In genomic region chr10:102457591-102458150, GRCh38 we compare ENCODE assay signal across 23 cellular contexts. TPM values are rescaled to one million over a fixed set of nuclear protein-coding genes. Genes with fewer than 3 reads are reported as not detected.
DNase-seq lines count a peak whose midpoint lies in the region; ATAC-seq and TF ChIP-seq lines count a peak whose summit lies in the region.
"Had no signal": no experiment of that assay in that cellular context is flagged by ENCODE, and none has a peak within 500 bp of the region (broad histone marks: within the 10 kb centered on the region; RNA-seq: fewer than 3 reads in every experiment).

No MANE protein-coding gene starts in this region.

- H3K27ac Mint-ChIP-seq in WTC11 (peak overlapping the region; percentile 6; the same call in 1 of the 2 replicates), neural crest cell (ENCODE audit: unreplicated experiment) (no peak overlapping the region)
- H3K27ac Mint-ChIP-seq: activated CD8-positive, alpha-beta T cell treated with anti-CD3 and anti-CD28 coated beads for 36 hours; activated T-helper 2 cell treated with anti-CD3 and anti-CD28 coated beads, Interferon-gamma antibody, Interleukin-2, Interleukin-4, amounts not matched to agents 10 μg/mL and 5 μg/mL and 100 μg/mL, durations not matched to agents 14 hours and 24 hours and 36 hours had no signal

- H3K4me1 Mint-ChIP-seq in WTC11 (peaks cover 48% of the 10 kb centered on the region), neural crest cell (peaks cover 23% of the 10 kb centered on the region)

- H3K4me3 Mint-ChIP-seq in WTC11, result no peak overlapping the region
- H3K4me3 Mint-ChIP-seq in neural crest cell, result peak overlapping the region; percentile 3
- H3K4me3 Mint-ChIP-seq: activated CD8-positive, alpha-beta T cell treated with anti-CD3 and anti-CD28 coated beads for 36 hours; stimulated activated naive CD8-positive, alpha-beta T cell treated with anti-CD3 and anti-CD28 coated beads, Interleukin-15, Interleukin-2, amounts not matched to agents 100 ng/mL and 50 ng/mL, for 24 hours had no signal

- CTCF ChIA-PET in WTC11 (lab: Charles Lee), result no interaction called here

- ATAC-seq in WTC11, result no peak
- ATAC-seq in HG03378 (IDR thresholded peaks at IDR 0.05; ENCODE audit: unreplicated experiment), result no peak
- no peak for ATAC-seq in omental fat pad (ENCODE audit: low FRiP score)
- ATAC-seq: activated CD4-positive, CD25-positive, alpha-beta regulatory T cell treated with anti-CD3 and anti-CD28 coated beads, Interleukin-2, amount 50 U/mL, for 24 hours; activated CD8-positive, alpha-beta T cell treated with anti-CD3 and anti-CD28 coated beads for 36 hours had no signal

- TF ChIP-seq CTCF in WTC11 (IDR thresholded peaks at IDR 0.05) (no peak), neural crest cell (conservative IDR thresholded peaks at IDR 0.05) (no peak), omental fat pad (IDR thresholded peaks at IDR 0.05) (no peak)

- H3K27me3 Mint-ChIP-seq in WTC11 (ENCODE audit: low read depth), result peaks cover 2% of the 10 kb centered on the region; the same call in 1 of the 2 replicates
- H3K27me3 Mint-ChIP-seq in neural crest cell (ENCODE audit: low read depth), result peaks cover 12% of the 10 kb centered on the region
- H3K27me3 Mint-ChIP-seq: activated CD8-positive, alpha-beta T cell treated with anti-CD3 and anti-CD28 coated beads for 36 hours; naive B cell; stimulated activated naive CD8-positive, alpha-beta T cell treated with anti-CD3 and anti-CD28 coated beads, Interleukin-15, Interleukin-2, amounts not matched to agents 100 ng/mL and 50 ng/mL, for 24 hours had no signal

- DNase-seq in DMS 273 treated with DMSO at 0.1 percent for 48 hours (lab: John Stamatoyannopoulos, UW), result peak; percentile 89
- DNase-seq in NCI-H2171 (lab: John Stamatoyannopoulos, UW), result peak; percentile 81
- DNase-seq in WTC11 (ENCODE audit: low spot score), result no peak
- DNase-seq in neural crest cell (ENCODE audit: low read depth, low spot score), result no peak
- DNase-seq in kidney glomerular epithelial cell (lab: John Stamatoyannopoulos, UW), result no peak
- no peak for DNase-seq in omental fat pad (ENCODE audit: low spot score)
- DNase-seq: activated CD8-positive, alpha-beta T cell treated with anti-CD3 and anti-CD28 coated beads for 36 hours; KG1; left ventricle myocardium inferior; MG63; naive B cell; NCI-H1417 treated with DMSO at 0.1 percent for 48 hours; NCI-H526; SJCRH30; uterus had no signal

- POLR2A ChIA-PET in WTC11 (lab: Charles Lee), result no interaction called here

- H3K36me3 Mint-ChIP-seq in WTC11, result peaks cover 11% of the 10 kb centered on the region
- H3K36me3 Mint-ChIP-seq in neural crest cell (ENCODE audit: low read depth), result no peaks in the 10 kb centered on the region
- H3K36me3 Mint-ChIP-seq: naive B cell had no signal

- no peaks in the 10 kb centered on the region for H3K9me3 Mint-ChIP-seq in WTC11
- H3K9me3 Mint-ChIP-seq in neural crest cell, result no peaks in the 10 kb centered on the region
- H3K9me3 Mint-ChIP-seq: activated CD8-positive, alpha-beta T cell treated with anti-CD3 and anti-CD28 coated beads for 36 hours; activated T-helper 2 cell treated with anti-CD3 and anti-CD28 coated beads, Interferon-gamma antibody, Interleukin-2, Interleukin-4, amounts not matched to agents 10 μg/mL and 5 μg/mL and 100 μg/mL, durations not matched to agents 14 hours and 24 hours and 36 hours; stimulated activated naive CD8-positive, alpha-beta T cell treated with anti-CD3 and anti-CD28 coated beads, Interleukin-15, Interleukin-2, amounts not matched to agents 100 ng/mL and 50 ng/mL, for 24 hours had no signal

TF ChIP-seq in WTC11, 78 proteins besides CTCF, POLR2A, EP300 and RAD21:
- TF ChIP-seq ZNF423 (CRISPR knock-in tag; IDR thresholded peaks at IDR 0.05), result no peak
- no peak for TF ChIP-seq RORB (CRISPR knock-in tag; IDR thresholded peaks at IDR 0.05)
- TF ChIP-seq ZMAT4 (CRISPR knock-in tag; IDR thresholded peaks at IDR 0.05), result 0 out of 2 replicates have a peak, but pooled peaks have one; percentile 34

RNA-seq across cellular contexts. Expression of gene C10orf95, which starts 6.3 kb away (rescaled TPM):
- total RNA-seq in WTC11 (2021) (0.57 to 0.96 TPM (median 0.87 TPM) in 3 replicates), neural crest cell (0.21 and 0.27 TPM in 2 replicates), omental fat pad (under 1 TPM in 1 of 4 donors, not detected in 3; 0.84 TPM)
- total RNA-seq: activated T-helper 2 cell treated with anti-CD3 and anti-CD28 coated beads, Interferon-gamma antibody, Interleukin-2, Interleukin-4, amounts not matched to agents 10 μg/mL and 5 μg/mL and 100 μg/mL, durations not matched to agents 14 hours and 24 hours and 36 hours; glomerular endothelial cell; left ventricle myocardium inferior; osteoblast; skeletal muscle tissue had no signal

RNA-seq across cellular contexts. Expression of gene CUEDC2, which starts 25.3 kb away (rescaled TPM):
- total RNA-seq in WTC11 (2021), result 40.2 to 69.0 TPM (median 65.8 TPM) in 3 replicates
- total RNA-seq in neural crest cell, result 118 and 121 TPM in 2 replicates
- 10 to 100 TPM; 41.1 to 51.6 (median 47.2) TPM for total RNA-seq in omental fat pad

RNA-seq across cellular contexts. Expression of gene FBXL15, which starts 37.0 kb away (rescaled TPM):
- total RNA-seq in WTC11 (2021) (21.6 to 24.6 TPM (median 23.2 TPM) in 3 replicates), neural crest cell (24.8 and 25.6 TPM in 2 replicates), omental fat pad (10 to 100 TPM; 11.7 to 16.8 (median 15.0) TPM)

RNA-seq across cellular contexts. Expression of gene PSD, which starts 39.1 kb away (rescaled TPM):
- total RNA-seq in WTC11 (2021), result 10.2 to 12.5 TPM (median 10.4 TPM) in 3 replicates
- 36.1 and 37.4 TPM in 2 replicates for total RNA-seq in neural crest cell
- total RNA-seq in omental fat pad, result 1 to 10 TPM in 2 of 4 donors, under 1 TPM in 1, not detected in 1; 0.44 to 1.6 (median 1.1) TPM
- total RNA-seq: mesenteric fat pad had no signal

RNA-seq across cellular contexts. Expression of gene ACTR1A, which starts 44.8 kb away (rescaled TPM):
- total RNA-seq in WTC11 (2021), result 93.3 to 94.6 TPM (median 93.6 TPM) in 3 replicates
- total RNA-seq in neural crest cell, result 139 and 144 TPM in 2 replicates
- 100 to 1,000 TPM in 3 of 4 donors, 10 to 100 TPM in 1; 81.8 to 117 (median 113) TPM for total RNA-seq in omental fat pad

Comparison
In these comparisons a context has a peak if more than half of its experiments do, and no peak if none do; other contexts are left out.
1. DNase-seq: peak in DMS 273 treated with DMSO at 0.1 percent for 48 hours (single experiment) and NCI-H2171 (single experiment); none in WTC11 (single experiment), neural crest cell (single experiment), kidney glomerular epithelial cell (single experiment) and omental fat pad (single experiment).